8 cellular contexts compared by ENCODE assay signal in genomic region chr6:27472617-27473400, GRCh38. TPM values are rescaled to one million over a fixed set of nuclear protein-coding genes. Genes with fewer than 3 reads are reported as not detected.
DNase-seq lines count a peak whose midpoint lies in the region; ATAC-seq and TF ChIP-seq lines count a peak whose summit lies in the region.

Gene ZNF184 (minus strand): TSS chr6:27473105. CDS start chr6:27472294, 811 bp downstream.

- peaks cover 18% of the 10 kb centered on the region for H3K36me3 Mint-ChIP-seq in endodermal cell (ENCODE audit: low read depth)

- no peaks in the 10 kb centered on the region for H3K9me3 ChIP-seq in NT2/D1 (ENCODE audit: insufficient read depth, low read length)
- peaks cover 5% of the 10 kb centered on the region for H3K9me3 ChIP-seq in endodermal cell (ENCODE audit: control insufficient read depth, low read length)

- peak within 1 kb of the TSS; percentile 82 for H3K9ac ChIP-seq in NT2/D1 (ENCODE audit: insufficient read length, low read depth)
- H3K9ac ChIP-seq in endodermal cell (ENCODE audit: extremely low read depth, low read length, poor library complexity, severe bottlenecking) = peak within 1 kb of the TSS; percentile 96

- WGBS in endodermal cell (ENCODE audit: insufficient coverage in 1 of 2, insufficient read length in 1 of 2), 2 experiments = 0% methylated on average over 9 to 56 of the region's 56 CpGs

- H3K9me3 Mint-ChIP-seq in endodermal cell = no peaks in the 10 kb centered on the region

- TF ChIP-seq CTCF in endodermal cell (conservative IDR thresholded peaks at IDR 0.05) = no peak

- ATAC-seq in GM21381 (IDR thresholded peaks at IDR 0.05; ENCODE audit: unreplicated experiment) = peak; percentile 85

- H3K4me1 Mint-ChIP-seq in endodermal cell = peaks cover 17% of the 10 kb centered on the region

- H3K36me3 ChIP-seq in NT2/D1 (ENCODE audit: insufficient read depth, insufficient read length, low read length) (peaks cover 4% of the 10 kb centered on the region), endodermal cell (ENCODE audit: control insufficient read depth, insufficient read depth, low read length) (peaks cover 21% of the 10 kb centered on the region)

- H3K27me3 ChIP-seq in NT2/D1 (ENCODE audit: insufficient read depth, insufficient read length) (no peaks in the 10 kb centered on the region), endodermal cell (ENCODE audit: control insufficient read depth, insufficient read depth, low read length, poor library complexity, severe bottlenecking) (no peaks in the 10 kb centered on the region)

- DNase-seq in Caki2 (ENCODE audit: low read depth) (peak; percentile 99), HUDEP-2 (lab: John Stamatoyannopoulos, UW; ENCODE audit: unreplicated experiment in 76 of 76) (peak in 75 of 76 experiments; percentile 69 to 99 (median 96)), NT2/D1 (ENCODE audit: low read depth, low spot score) (peak; percentile 92), endodermal cell (peak; percentile 99), mesenteric fat pad (ENCODE audit: low spot score) (peak; percentile 97)
- DNase-seq in activated CD8-positive, alpha-beta memory T cell treated with anti-CD3 and anti-CD28 coated beads, Interleukin-2, amount 50 U/mL, for 1 hour (ENCODE audit: extremely low read depth) = peak; percentile 70
- DNase-seq in stimulated activated CD8-positive, alpha-beta memory T cell treated with anti-CD3 and anti-CD28 coated beads, Interleukin-15, amount 100 ng/mL, for 24 hours (ENCODE audit: low read depth) = peak; percentile 64

- H3K27me3 Mint-ChIP-seq in endodermal cell (ENCODE audit: insufficient read depth) = peaks cover 11% of the 10 kb centered on the region

- in situ Hi-C loops in Caki2 (cut with HindIII; ENCODE audit: low pct_unique_long_range_greater_than_20kb, low sequenced_read_pairs) = no loop called here

- H3K4me3 ChIP-seq in NT2/D1 (ENCODE audit: insufficient read length, low read depth) (peak within 1 kb of the TSS; percentile 67), endodermal cell (ENCODE audit: low read length) (peak within 1 kb of the TSS; percentile 96)

- no peaks in the 10 kb centered on the region for H3K4me1 ChIP-seq in NT2/D1 (ENCODE audit: insufficient read depth, insufficient read length)
- no peaks in the 10 kb centered on the region for H3K4me1 ChIP-seq in endodermal cell (ENCODE audit: control insufficient read depth, insufficient read depth, low read length)

- H3K4me3 Mint-ChIP-seq in endodermal cell = peak within 1 kb of the TSS; percentile 99

- H3K27ac Mint-ChIP-seq in endodermal cell = peak within 1 kb of the TSS; percentile 99

- peak within 1 kb of the TSS; percentile 94 for H3K27ac ChIP-seq in endodermal cell (ENCODE audit: low read depth, low read length)

RNA-seq across cellular contexts. Expression of gene ZNF184, which starts in this region (rescaled TPM):
- total RNA-seq in Caki2 (2014; rRNA removed; shearing (Covaris generic); ENCODE audit: low replicate concordance) = 13.2 and 13.8 TPM in 2 replicates
- total RNA-seq in endodermal cell (10 to 100 TPM in 1 of 2 donors, 1 to 10 TPM in 1; 9.2 to 16.5 TPM), mesenteric fat pad (3.7 TPM)
- polyA plus RNA-seq in endodermal cell (2013, experiment 1 of 2) = 14.4 TPM
- 12.8 TPM for polyA plus RNA-seq in endodermal cell (2013, experiment 2 of 2)

Comparison
In these comparisons a context has a peak if more than half of its experiments do, and no peak if none do; other contexts are left out.
1. Peak in every context shown above with its lines: DNase-seq, ATAC-seq, H3K4me3 ChIP-seq and H3K27ac ChIP-seq.